In the genomic region with DNA sequence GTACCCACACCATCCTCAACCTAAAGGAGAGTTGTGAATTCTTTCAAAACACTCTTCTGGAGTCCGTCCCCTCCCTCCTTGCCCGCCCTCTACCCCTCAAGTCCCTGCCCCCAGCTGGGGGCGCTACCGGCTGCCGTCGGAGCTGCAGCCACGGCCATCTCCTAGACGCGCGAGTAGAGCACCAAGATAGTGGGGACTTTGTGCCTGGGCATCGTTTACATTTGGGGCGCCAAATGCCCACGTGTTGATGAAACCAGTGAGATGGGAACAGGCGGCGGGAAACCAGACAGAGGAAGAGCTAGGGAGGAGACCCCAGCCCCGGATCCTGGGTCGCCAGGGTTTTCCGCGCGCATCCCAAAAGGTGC, we compare ENCODE assay signal across 13 cellular contexts. TPM values are rescaled to one million over a fixed set of nuclear protein-coding genes. Genes with fewer than 3 reads are reported as not detected.
DNase-seq lines count a peak whose midpoint lies in the region; ATAC-seq and TF ChIP-seq lines count a peak whose summit lies in the region.
"Had no signal": no experiment of that assay in that cellular context is flagged by ENCODE, and none has a peak within 500 bp of the region (broad histone marks: within the 10 kb centered on the region; RNA-seq: fewer than 3 reads in every experiment).

No MANE protein-coding gene starts in this region.

- H3K36me3 ChIP-seq in HUES6 (ENCODE audit: control insufficient read depth, insufficient read depth, low read length) (no peaks in the 10 kb centered on the region), right lobe of liver (no peaks in the 10 kb centered on the region)
- no peaks in the 10 kb centered on the region for H3K36me3 ChIP-seq in CD8-positive, alpha-beta T cell (ENCODE audit: insufficient read depth, low read length)

- H3K4me1 ChIP-seq in HUES6 (ENCODE audit: control insufficient read depth, insufficient read depth, low read length) (peaks cover 51% of the 10 kb centered on the region), right lobe of liver (peaks cover 0 to 13% (median 0%) of the 10 kb centered on the region in 4 donors)
- H3K4me1 ChIP-seq in CD8-positive, alpha-beta T cell (ENCODE audit: insufficient read depth, low read length) = peaks cover 43% of the 10 kb centered on the region

- TF ChIP-seq POLR2A in right lobe of liver (IDR thresholded peaks at IDR 0.05) = no peak

- CTCF ChIA-PET in CD8-positive, alpha-beta T cell (lab: Charles Lee) = interaction anchor here (0.6 kb wide), 1 partner anchor 51 kb away, joined by 3 read pairs; no protein-coding TSS in a partner anchor

- H3K4me3 ChIP-seq in HUES6 (ENCODE audit: low read depth, low read length) (peak overlapping the region; percentile 53), right lobe of liver (no peak overlapping the region)
- no peak overlapping the region for H3K4me3 ChIP-seq in CD8-positive, alpha-beta T cell (ENCODE audit: low read depth, low read length)

- no peaks in the 10 kb centered on the region for H3K9me3 Mint-ChIP-seq in chondrocyte (ENCODE audit: low read depth)
- peaks cover 2% of the 10 kb centered on the region for H3K9me3 Mint-ChIP-seq in nephron
- no peaks in the 10 kb centered on the region for H3K9me3 Mint-ChIP-seq in CD8-positive, alpha-beta T cell

- DNase-seq in ELF-1 (ENCODE audit: low read depth, low spot score) (peak; percentile 53), chondrocyte (ENCODE audit: low spot score) (no peak), right lobe of liver (no peak)
- no peak for DNase-seq in activated CD4-positive, CD25-positive, alpha-beta regulatory T cell treated with anti-CD3 and anti-CD28 coated beads, Interleukin-2, amount 50 U/mL, for 72 hours
- no peak for DNase-seq in CD8-positive, alpha-beta T cell
- DNase-seq: activated gamma-delta T cell treated with Interleukin-2 at 50 U/mL for 16 hours; DND-41; effector CD8-positive, alpha-beta T cell; T-helper 1 cell had no signal

- ATAC-seq in GM18502 (IDR thresholded peaks at IDR 0.05; ENCODE audit: poor library complexity, unreplicated experiment) = no peak
- no peak for ATAC-seq in right lobe of liver
- ATAC-seq in CD8-positive, alpha-beta T cell = no peak

- H3K36me3 Mint-ChIP-seq in chondrocyte (ENCODE audit: low read depth) (no peaks in the 10 kb centered on the region), nephron (ENCODE audit: low read depth) (no peaks in the 10 kb centered on the region)
- no peaks in the 10 kb centered on the region for H3K36me3 Mint-ChIP-seq in CD8-positive, alpha-beta T cell

- peak overlapping the region; percentile 81 for H3K4me3 Mint-ChIP-seq in chondrocyte (ENCODE audit: unreplicated experiment)
- peak overlapping the region; percentile 77 to 83 (median 83) for H3K4me3 Mint-ChIP-seq in nephron
- no peak overlapping the region for H3K4me3 Mint-ChIP-seq in CD8-positive, alpha-beta T cell

- H3K27ac ChIP-seq in HUES6 (ENCODE audit: low read depth, low read length) = no peak overlapping the region
- H3K27ac ChIP-seq in right lobe of liver = no peak overlapping the region
- H3K27ac ChIP-seq in CD8-positive, alpha-beta T cell (ENCODE audit: low read depth, low read length) = no peak overlapping the region

- WGBS in right lobe of liver (ENCODE audit: insufficient coverage, low coverage, low lambda C conversion rate, missing lambda C conversion rate) = 4% methylated on average over 18 of the region's 20 CpGs

- H3K27me3 ChIP-seq in HUES6 (ENCODE audit: control insufficient read depth, insufficient read depth, low read length) (peaks cover 100% of the 10 kb centered on the region), right lobe of liver (peaks cover 12 to 63% of the 10 kb centered on the region in 2 donors)
- peaks cover 49% of the 10 kb centered on the region for H3K27me3 ChIP-seq in CD8-positive, alpha-beta T cell (ENCODE audit: insufficient read depth, low read length)

- H3K27ac Mint-ChIP-seq in chondrocyte (ENCODE audit: unreplicated experiment) (no peak overlapping the region), nephron (no peak overlapping the region)
- no peak overlapping the region for H3K27ac Mint-ChIP-seq in CD8-positive, alpha-beta T cell

- POLR2A ChIA-PET in CD8-positive, alpha-beta T cell (lab: Charles Lee) = no interaction called here

- intact Hi-C loops in right lobe of liver (cut with DNase I) = no loop called here
- intact Hi-C loops in CD8-positive, alpha-beta T cell (cut with DNase I, micrococcal nuclease) = no loop called here

- H3K9me3 ChIP-seq in HUES6 (ENCODE audit: control insufficient read depth, insufficient read depth, low read depth, low read length) (no peaks in the 10 kb centered on the region), right lobe of liver (no peaks in the 10 kb centered on the region)
- H3K9me3 ChIP-seq in CD8-positive, alpha-beta T cell (ENCODE audit: low read length) = no peaks in the 10 kb centered on the region

- TF ChIP-seq CTCF in chondrocyte (IDR thresholded peaks at IDR 0.05) (peak; percentile 52), nephron (IDR thresholded peaks at IDR 0.05; ENCODE audit: unreplicated experiment in 3 of 3) (no peak), right lobe of liver (IDR thresholded peaks at IDR 0.05) (no peak)
- TF ChIP-seq CTCF in CD8-positive, alpha-beta T cell (IDR thresholded peaks at IDR 0.05) = no peak

- no peak overlapping the region for H3K9ac ChIP-seq in HUES6 (ENCODE audit: low read length)

- H3K27me3 Mint-ChIP-seq in chondrocyte (ENCODE audit: low read depth) (peaks cover 70% of the 10 kb centered on the region), nephron (ENCODE audit: low read depth) (peaks cover 95% of the 10 kb centered on the region)
- peaks cover 62% of the 10 kb centered on the region for H3K27me3 Mint-ChIP-seq in CD8-positive, alpha-beta T cell (ENCODE audit: low read depth)

- peaks cover 15% of the 10 kb centered on the region for H3K4me1 Mint-ChIP-seq in chondrocyte (ENCODE audit: low read depth)
- peaks cover 28% of the 10 kb centered on the region for H3K4me1 Mint-ChIP-seq in nephron
- peaks cover 41% of the 10 kb centered on the region for H3K4me1 Mint-ChIP-seq in CD8-positive, alpha-beta T cell (ENCODE audit: low read depth)

RNA-seq across cellular contexts. Expression of a gene that starts 0.6 kb away (rescaled TPM):
- total RNA-seq in chondrocyte = 0.36 to 0.50 TPM (median 0.46 TPM) in 3 replicates
- total RNA-seq in right lobe of liver = not detected
- total RNA-seq in CD8-positive, alpha-beta T cell = not detected
- total RNA-seq: posterior vena cava had no signal

RNA-seq across cellular contexts. Expression of a gene that starts 44.9 kb away (rescaled TPM):
- not detected in 3 replicates for total RNA-seq in chondrocyte
- not detected for total RNA-seq in right lobe of liver
- not detected for total RNA-seq in CD8-positive, alpha-beta T cell
- total RNA-seq: posterior vena cava had no signal
